Comparison of ENCODE assay signal across 18 cellular contexts in the genomic region with DNA sequence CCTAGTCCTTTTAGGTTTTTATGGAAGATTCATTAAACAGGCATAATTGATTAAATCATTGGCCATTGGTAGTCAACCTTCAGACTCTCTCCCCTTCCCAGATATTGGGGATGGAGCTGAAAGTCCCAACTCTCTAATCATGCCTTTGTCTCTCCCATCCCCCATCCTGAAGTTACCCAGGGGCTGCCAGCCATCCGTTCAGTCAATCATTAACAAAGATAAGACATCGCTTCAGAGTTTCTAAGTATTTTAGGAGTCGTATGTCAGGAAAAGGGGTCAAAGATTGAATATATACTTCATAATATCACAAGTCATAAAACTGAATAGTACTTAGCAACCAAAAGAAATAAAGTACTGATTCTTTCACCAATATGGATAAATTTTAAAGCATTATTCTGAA.
DNase-seq lines count a peak whose midpoint lies in the region; ATAC-seq, FAIRE-seq and TF ChIP-seq lines count a peak whose summit lies in the region.
"Had no signal": no experiment of that assay in that cellular context is flagged by ENCODE, and none has a peak within 500 bp of the region (broad histone marks: within the 10 kb centered on the region; RNA-seq: fewer than 3 reads in every experiment).

No MANE protein-coding gene starts in this region.

- TF ChIP-seq POLR2A in HepG2 (IDR thresholded peaks at IDR 0.05; ENCODE audit: insufficient read depth in 1 of 2, low read depth in 2 of 2, low read length in 2 of 2) (no peak), transverse colon (IDR thresholded peaks at IDR 0.05) (no peak), testis (IDR thresholded peaks at IDR 0.05) (no peak)

- CTCF ChIA-PET in Calu3 (lab: Charles Lee) (no interaction called here), HepG2 (lab: Yijun Ruan, JAX; ENCODE audit: low intra/inter-chr PET ratio, low total read pairs) (no interaction called here)

- H3K4me1 ChIP-seq in duodenal mucosa (ENCODE audit: control insufficient read depth in 1 of 2, insufficient read depth in 2 of 2, low read length in 2 of 2): peaks cover 11 to 39% of the 10 kb centered on the region in 2 donors
- H3K4me1 ChIP-seq in HepG2 (ENCODE audit: insufficient read depth, low read length): peaks cover 21% of the 10 kb centered on the region
- H3K4me1 ChIP-seq in transverse colon: peaks cover 5 to 32% (median 15%) of the 10 kb centered on the region in 4 donors
- H3K4me1 ChIP-seq in testis: no peaks in the 10 kb centered on the region
- H3K4me1 ChIP-seq: A549 had no signal

- DNase-seq in Calu3: no peak
- peak; percentile 67 for DNase-seq in HepG2 (ENCODE audit: low spot score)
- DNase-seq in transverse colon: no peak
- DNase-seq in effector CD4-positive, alpha-beta T cell: no peak
- no peak for DNase-seq in testis
- DNase-seq: EL, NCI-H1048, NCI-H1436 treated with DMSO at 0.1 percent for 48 hours, NCI-H2029 treated with DMSO at 0.1 percent for 48 hours, NCI-H2171 treated with DMSO at 0.1 percent for 48 hours, NCI-H510A, NCI-H774 had no signal

- peak overlapping the region; percentile 36 to 49 for H3K4me3 ChIP-seq in duodenal mucosa (ENCODE audit: low read depth in 1 of 2, low read length in 2 of 2)
- no peak overlapping the region for H3K4me3 ChIP-seq in HepG2 (replicated peaks in 1 of 3; ENCODE audit: insufficient read depth in 1 of 3, low read depth in 2 of 3, low read length in 3 of 3)
- H3K4me3 ChIP-seq in transverse colon: no peak overlapping the region
- H3K4me3 ChIP-seq in testis: no peak overlapping the region
- H3K4me3 ChIP-seq: A549; BLaER1 treated with 17β-estradiol and CSF1 and Interleukin-3, amounts not matched to agents 10 nM and 100 nM had no signal

- H3K4me1 Mint-ChIP-seq in Calu3 (ENCODE audit: low read depth, unreplicated experiment): peaks cover 58% of the 10 kb centered on the region

- H3K9ac ChIP-seq in duodenal mucosa (ENCODE audit: low read depth in 1 of 2, low read length in 2 of 2): no peak overlapping the region
- no peak overlapping the region for H3K9ac ChIP-seq in HepG2 (ENCODE audit: insufficient read depth, low read depth, low read length)
- H3K9ac ChIP-seq: BLaER1 treated with 17β-estradiol and CSF1 and Interleukin-3, amounts not matched to agents 10 nM and 100 nM; KMS-11 had no signal

- H3K27me3 Mint-ChIP-seq in Calu3 (ENCODE audit: unreplicated experiment): no peaks in the 10 kb centered on the region

- TF ChIP-seq EP300 in HepG2 (IDR thresholded peaks at IDR 0.05; ENCODE audit: low read depth in 2 of 2, low read length in 2 of 2) (0 out of 4 replicates have a peak, but pooled peaks of 1 of the 2 experiments have one; percentile 42), HepG2 (CRISPR knock-in tag; IDR thresholded peaks at IDR 0.05; ENCODE audit: borderline replicate concordance) (no peak), transverse colon (IDR thresholded peaks at IDR 0.05; ENCODE audit: low read depth) (no peak)

- TF ChIP-seq RAD21 in HepG2 (CRISPR knock-in tag; IDR thresholded peaks at IDR 0.05): no peak

- no peaks in the 10 kb centered on the region for H3K9me3 ChIP-seq in duodenal mucosa (ENCODE audit: control insufficient read depth in 1 of 2, low read length in 2 of 2)
- H3K9me3 ChIP-seq in HepG2 (ENCODE audit: low read length): no peaks in the 10 kb centered on the region
- no peaks in the 10 kb centered on the region for H3K9me3 ChIP-seq in transverse colon
- H3K9me3 ChIP-seq in testis: no peaks in the 10 kb centered on the region
- H3K9me3 ChIP-seq: A549; BLaER1 treated with 17β-estradiol and CSF1 and Interleukin-3, amounts not matched to agents 10 nM and 100 nM had no signal

- H3K36me3 Mint-ChIP-seq in Calu3 (ENCODE audit: insufficient read depth, unreplicated experiment): peaks cover 10% of the 10 kb centered on the region

- peak overlapping the region; percentile 46 for H3K4me3 Mint-ChIP-seq in Calu3 (ENCODE audit: low read depth, unreplicated experiment)

- H3K36me3 ChIP-seq in duodenal mucosa (ENCODE audit: control insufficient read depth in 1 of 2, insufficient read depth in 2 of 2, low read length in 2 of 2) (no peaks in the 10 kb centered on the region), HepG2 (replicated peaks in 1 of 2; ENCODE audit: control insufficient read depth in 1 of 2, insufficient read depth in 2 of 2, low read length in 2 of 2) (no peaks in the 10 kb centered on the region), transverse colon (no peaks in the 10 kb centered on the region), testis (ENCODE audit: low read depth, missing control alignments) (no peaks in the 10 kb centered on the region)
- H3K36me3 ChIP-seq: BLaER1 treated with 17β-estradiol and CSF1 and Interleukin-3, amounts not matched to agents 10 nM and 100 nM had no signal

- no peaks in the 10 kb centered on the region for H3K79me2 ChIP-seq in HepG2 (ENCODE audit: insufficient read depth, low read length)

- POLR2A ChIA-PET in HepG2 (lab: Yijun Ruan, JAX): no interaction called here

- H3K27me3 ChIP-seq in duodenal mucosa (ENCODE audit: control insufficient read depth in 1 of 2, insufficient read depth in 2 of 2, low read length in 2 of 2) (no peaks in the 10 kb centered on the region), HepG2 (ENCODE audit: control insufficient read depth in 1 of 2, insufficient read depth in 2 of 2, low read length in 2 of 2) (no peaks in the 10 kb centered on the region), transverse colon (no peaks in the 10 kb centered on the region), testis (no peaks in the 10 kb centered on the region)
- H3K27me3 ChIP-seq: BLaER1 treated with 17β-estradiol and CSF1 and Interleukin-3, amounts not matched to agents 10 nM and 100 nM had no signal

- in situ Hi-C loops in HepG2 (cut with HindIII; ENCODE audit: extremely low pct_ligation_motif_present, low pct_unique_long_range_greater_than_20kb) (no loop called here), transverse colon (cut with MboI; ENCODE audit: low pct_ligation_motif_present in 1 of 4, low pct_unique_long_range_greater_than_20kb in 1 of 4, low sequenced_read_pairs in 3 of 4) (no loop called here)

- H3K27ac Mint-ChIP-seq in Calu3 (ENCODE audit: unreplicated experiment): peak overlapping the region; percentile 68

- 1% methylated on average over 3 of the region's 3 CpGs for WGBS in HepG2 (ENCODE audit: low lambda C conversion rate)
- 41 to 42% methylated on average over 3 of the region's 3 CpGs for WGBS in transverse colon (ENCODE audit: low coverage in 1 of 2), 2 donors
- WGBS in testis, 2 donors: 67 to 71% methylated on average over 3 of the region's 3 CpGs

- BruUV-seq in Calu3 (replicated peaks; lab: Mats Ljungman, UMichigan) (no TSS peak), HepG2 (replicated peaks; lab: Mats Ljungman, UMichigan) (no TSS peak)

- intact Hi-C loops in Calu3 (cut with micrococcal nuclease; ENCODE audit: unreplicated experiment) (no loop called here), HepG2 (cut with micrococcal nuclease; ENCODE audit: unreplicated experiment) (no loop called here), transverse colon (cut with DNase I; ENCODE audit: low total_unique reads) (no loop called here), testis (cut with DNase I; ENCODE audit: low total_unique reads) (no loop called here)

- H3K27ac ChIP-seq in duodenal mucosa (ENCODE audit: low read depth, low read length): peak overlapping the region; percentile 14
- H3K27ac ChIP-seq in HepG2 (ENCODE audit: extremely low read length, insufficient read depth, low read length): no peak overlapping the region
- peak overlapping the region in 3 of 4 donors; percentile 52 to 77 (median 70) for H3K27ac ChIP-seq in transverse colon
- no peak overlapping the region for H3K27ac ChIP-seq in testis
- H3K27ac ChIP-seq: A549; BLaER1 treated with 17β-estradiol and CSF1 and Interleukin-3, amounts not matched to agents 10 nM and 100 nM; KMS-11 had no signal

- no peak overlapping the region for H2AFZ ChIP-seq in HepG2 (ENCODE audit: low read length)

- ATAC-seq in HepG2 (peak; percentile 71), HG02884 (IDR thresholded peaks at IDR 0.05; ENCODE audit: unreplicated experiment) (no peak)
- ATAC-seq: A549 had no signal

- H3K9me3 Mint-ChIP-seq in Calu3 (ENCODE audit: low read depth, unreplicated experiment): no peaks in the 10 kb centered on the region

- FAIRE-seq in HepG2 (lab: Jason Lieb, UNC): peak; percentile 4
- FAIRE-seq: A549, H1 had no signal

- no peak for TF ChIP-seq CTCF in Calu3 (IDR thresholded peaks at IDR 0.05; ENCODE audit: unreplicated experiment)
- no peak for TF ChIP-seq CTCF in HepG2 (CRISPR knock-in tag; IDR thresholded peaks at IDR 0.05)
- TF ChIP-seq CTCF in transverse colon (IDR thresholded peaks at IDR 0.05): no peak
- no peak for TF ChIP-seq CTCF in testis (IDR thresholded peaks at IDR 0.05)

- H3K4me2 ChIP-seq in HepG2 (ENCODE audit: low read depth, low read length): peak overlapping the region; percentile 47
- H3K4me2 ChIP-seq: A549; BLaER1 treated with 17β-estradiol and CSF1 and Interleukin-3, amounts not matched to agents 10 nM and 100 nM; KMS-11 had no signal

- no peaks in the 10 kb centered on the region for H4K20me1 ChIP-seq in HepG2 (ENCODE audit: insufficient read depth, low read length)
- H4K20me1 ChIP-seq: BLaER1 treated with 17β-estradiol and CSF1 and Interleukin-3, amounts not matched to agents 10 nM and 100 nM had no signal

TF ChIP-seq in HepG2, 621 proteins besides CTCF, POLR2A, EP300 and RAD21 (continues in another document):
- TF ChIP-seq ZNF20 (CRISPR knock-in tag; IDR thresholded peaks at IDR 0.05): 0 out of 2 replicates have a peak, but pooled peaks have one; percentile 36
- no peak for TF ChIP-seq SOX13 (IDR thresholded peaks at IDR 0.05)
- TF ChIP-seq SOX13 (CRISPR knock-in tag; conservative IDR thresholded peaks at IDR 0.05 in 1 of 2, IDR thresholded peaks at IDR 0.05 in 1 of 2): peak in 1 of 2 experiments; percentile 32; a peak in 1 of 4 replicates
- TF ChIP-seq, protein P1, sequence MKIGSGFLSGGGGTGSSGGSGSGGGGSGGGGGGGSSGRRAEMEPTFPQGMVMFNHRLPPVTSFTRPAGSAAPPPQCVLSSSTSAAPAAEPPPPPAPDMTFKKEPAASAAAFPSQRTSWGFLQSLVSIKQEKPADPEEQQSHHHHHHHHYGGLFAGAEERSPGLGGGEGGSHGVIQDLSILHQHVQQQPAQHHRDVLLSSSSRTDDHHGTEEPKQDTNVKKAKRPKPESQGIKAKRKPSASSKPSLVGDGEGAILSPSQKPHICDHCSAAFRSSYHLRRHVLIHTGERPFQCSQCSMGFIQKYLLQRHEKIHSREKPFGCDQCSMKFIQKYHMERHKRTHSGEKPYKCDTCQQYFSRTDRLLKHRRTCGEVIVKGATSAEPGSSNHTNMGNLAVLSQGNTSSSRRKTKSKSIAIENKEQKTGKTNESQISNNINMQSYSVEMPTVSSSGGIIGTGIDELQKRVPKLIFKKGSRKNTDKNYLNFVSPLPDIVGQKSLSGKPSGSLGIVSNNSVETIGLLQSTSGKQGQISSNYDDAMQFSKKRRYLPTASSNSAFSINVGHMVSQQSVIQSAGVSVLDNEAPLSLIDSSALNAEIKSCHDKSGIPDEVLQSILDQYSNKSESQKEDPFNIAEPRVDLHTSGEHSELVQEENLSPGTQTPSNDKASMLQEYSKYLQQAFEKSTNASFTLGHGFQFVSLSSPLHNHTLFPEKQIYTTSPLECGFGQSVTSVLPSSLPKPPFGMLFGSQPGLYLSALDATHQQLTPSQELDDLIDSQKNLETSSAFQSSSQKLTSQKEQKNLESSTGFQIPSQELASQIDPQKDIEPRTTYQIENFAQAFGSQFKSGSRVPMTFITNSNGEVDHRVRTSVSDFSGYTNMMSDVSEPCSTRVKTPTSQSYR (CRISPR knock-in tag; IDR thresholded peaks at IDR 0.05; ENCODE audit: borderline replicate concordance): peak; percentile 90

Comparison
In these comparisons a context has a peak if more than half of its experiments do, and no peak if none do; other contexts are left out.
1. H3K27ac ChIP-seq: peak in duodenal mucosa (single experiment) and transverse colon (3 of 4); none in HepG2 (single experiment) and testis (0 of 2).
2. H3K4me3 ChIP-seq: peak in duodenal mucosa (2 of 2); none in HepG2 (0 of 3), transverse colon (0 of 4) and testis (0 of 2).